In the genomic region with DNA sequence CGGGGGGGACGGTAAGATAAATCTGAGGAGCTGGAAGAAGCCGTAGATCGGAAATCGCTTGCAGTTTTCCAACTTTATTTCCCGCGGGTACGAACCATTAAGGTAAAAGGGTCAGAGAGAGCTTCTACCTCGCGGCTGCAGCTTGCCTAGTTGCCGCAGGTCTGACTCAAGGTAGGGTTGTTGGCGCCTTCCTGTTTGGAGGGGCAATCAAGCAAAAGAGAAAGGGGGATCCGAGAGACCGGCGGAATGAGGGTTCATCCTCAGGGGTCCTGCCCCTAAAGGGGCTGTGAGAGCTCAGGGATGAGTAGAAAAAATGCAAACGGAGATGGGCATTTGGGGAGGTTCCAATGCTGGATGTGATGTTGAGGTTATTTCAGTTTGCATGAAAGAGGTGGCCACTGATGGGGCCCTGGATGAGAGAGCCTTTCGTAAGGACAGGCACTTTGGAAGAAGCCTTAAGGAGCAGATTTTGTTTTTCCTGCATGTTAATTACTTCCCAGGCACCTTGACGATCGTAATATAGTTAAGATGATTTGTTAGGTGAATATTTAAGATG, we compare ENCODE assay signal across 1 cellular context.
TF ChIP-seq lines count a peak whose summit lies in the region.

No MANE protein-coding gene starts in this region.

TF ChIP-seq in neural cell, 6 proteins besides CTCF, POLR2A, EP300 and RAD21 (continued from another document):
- TF ChIP-seq, protein P1, sequence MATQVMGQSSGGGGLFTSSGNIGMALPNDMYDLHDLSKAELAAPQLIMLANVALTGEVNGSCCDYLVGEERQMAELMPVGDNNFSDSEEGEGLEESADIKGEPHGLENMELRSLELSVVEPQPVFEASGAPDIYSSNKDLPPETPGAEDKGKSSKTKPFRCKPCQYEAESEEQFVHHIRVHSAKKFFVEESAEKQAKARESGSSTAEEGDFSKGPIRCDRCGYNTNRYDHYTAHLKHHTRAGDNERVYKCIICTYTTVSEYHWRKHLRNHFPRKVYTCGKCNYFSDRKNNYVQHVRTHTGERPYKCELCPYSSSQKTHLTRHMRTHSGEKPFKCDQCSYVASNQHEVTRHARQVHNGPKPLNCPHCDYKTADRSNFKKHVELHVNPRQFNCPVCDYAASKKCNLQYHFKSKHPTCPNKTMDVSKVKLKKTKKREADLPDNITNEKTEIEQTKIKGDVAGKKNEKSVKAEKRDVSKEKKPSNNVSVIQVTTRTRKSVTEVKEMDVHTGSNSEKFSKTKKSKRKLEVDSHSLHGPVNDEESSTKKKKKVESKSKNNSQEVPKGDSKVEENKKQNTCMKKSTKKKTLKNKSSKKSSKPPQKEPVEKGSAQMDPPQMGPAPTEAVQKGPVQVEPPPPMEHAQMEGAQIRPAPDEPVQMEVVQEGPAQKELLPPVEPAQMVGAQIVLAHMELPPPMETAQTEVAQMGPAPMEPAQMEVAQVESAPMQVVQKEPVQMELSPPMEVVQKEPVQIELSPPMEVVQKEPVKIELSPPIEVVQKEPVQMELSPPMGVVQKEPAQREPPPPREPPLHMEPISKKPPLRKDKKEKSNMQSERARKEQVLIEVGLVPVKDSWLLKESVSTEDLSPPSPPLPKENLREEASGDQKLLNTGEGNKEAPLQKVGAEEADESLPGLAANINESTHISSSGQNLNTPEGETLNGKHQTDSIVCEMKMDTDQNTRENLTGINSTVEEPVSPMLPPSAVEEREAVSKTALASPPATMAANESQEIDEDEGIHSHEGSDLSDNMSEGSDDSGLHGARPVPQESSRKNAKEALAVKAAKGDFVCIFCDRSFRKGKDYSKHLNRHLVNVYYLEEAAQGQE (IDR thresholded peaks at IDR 0.05; ENCODE audit: borderline replicate concordance): no peak
